In the genomic region with DNA sequence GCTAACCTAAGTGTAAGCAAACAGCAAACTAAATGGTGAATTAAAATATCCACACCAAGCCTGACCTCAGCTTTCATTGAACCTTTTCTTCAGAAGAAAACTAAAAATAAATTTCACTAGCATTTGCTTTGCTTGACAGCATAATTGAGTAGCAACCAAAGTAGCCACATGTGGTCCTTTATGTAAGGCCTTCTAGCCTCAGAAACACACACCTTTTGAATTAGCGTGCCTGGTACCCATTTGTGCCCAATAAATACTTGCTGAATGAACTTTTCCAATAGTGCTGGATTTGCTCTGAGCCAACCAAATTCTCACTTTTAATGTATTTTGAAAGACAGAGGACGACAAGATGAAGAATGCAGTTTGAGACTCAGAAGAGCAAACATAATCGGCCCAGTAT, we compare ENCODE assay signal across 8 cellular contexts. TPM values are rescaled to one million over a fixed set of nuclear protein-coding genes. Genes with fewer than 3 reads are reported as not detected.
A peak's percentile ranks its signal among the peaks of the same experiment; 100 is the strongest.
DNase-seq lines count a peak whose midpoint lies in the region; ATAC-seq and TF ChIP-seq lines count a peak whose summit lies in the region.

No MANE protein-coding gene starts in this region.

- H3K9ac ChIP-seq in DND-41 (ENCODE audit: low read depth, low read length) = peak overlapping the region; percentile 98
- peak overlapping the region; percentile 97 for H3K9ac ChIP-seq in neural cell (ENCODE audit: low read length)

- H3K27ac ChIP-seq in DND-41 (ENCODE audit: low read length) = peak overlapping the region; percentile 87; the same call in 1 of the 2 replicates
- H3K27ac ChIP-seq in neural cell (ENCODE audit: low read length) = peak overlapping the region; percentile 96

- H3K9me3 ChIP-seq in DND-41 (ENCODE audit: insufficient read depth, low read length, severe bottlenecking) (no peaks in the 10 kb centered on the region), neural cell (ENCODE audit: low read length) (no peaks in the 10 kb centered on the region)

- peak overlapping the region; percentile 87 for H3K4me2 ChIP-seq in DND-41 (ENCODE audit: insufficient read depth, low read length)
- H3K4me2 ChIP-seq in neural cell (ENCODE audit: low read length) = peak overlapping the region; percentile 96

- peak overlapping the region; percentile 54 to 75 for H3K4me3 ChIP-seq in DND-41 (ENCODE audit: low read depth in 1 of 2, low read length in 2 of 2)
- H3K4me3 ChIP-seq in choroid plexus epithelial cell (ENCODE audit: low read depth, low read length) = peak overlapping the region; percentile 83
- H3K4me3 ChIP-seq in neural cell (ENCODE audit: low read length) = peak overlapping the region; percentile 85

- H3K4me1 ChIP-seq in DND-41 (ENCODE audit: insufficient read depth, low read length) = peaks cover 67% of the 10 kb centered on the region

- H3K79me2 ChIP-seq in DND-41 (ENCODE audit: insufficient read depth, low read length) (peaks cover 97% of the 10 kb centered on the region), neural cell (replicated peaks; ENCODE audit: insufficient read depth, low read length) (peaks cover 88% of the 10 kb centered on the region)

- H3K27me3 ChIP-seq in DND-41 (ENCODE audit: insufficient read depth, low read length, poor library complexity) (no peaks in the 10 kb centered on the region), neural cell (ENCODE audit: insufficient read depth, low read depth, low read length) (no peaks in the 10 kb centered on the region)

- H3K9me2 ChIP-seq in neural cell (ENCODE audit: insufficient read depth, low read length) = no peaks in the 10 kb centered on the region

- TF ChIP-seq EP300 in neural cell (conservative IDR thresholded peaks at IDR 0.05; ENCODE audit: poor library complexity, severe bottlenecking) = no peak

- no peak for TF ChIP-seq RAD21 in neural cell (conservative IDR thresholded peaks at IDR 0.05)

- H2AFZ ChIP-seq in DND-41 (ENCODE audit: low read depth, low read length) (no peak overlapping the region), neural cell (ENCODE audit: low read depth, low read length) (no peak overlapping the region)

- TF ChIP-seq CTCF in DND-41 (IDR thresholded peaks at IDR 0.05; ENCODE audit: borderline replicate concordance, extremely low read depth, low read length, poor library complexity, severe bottlenecking) (no peak), choroid plexus epithelial cell (conservative IDR thresholded peaks at IDR 0.05; ENCODE audit: low read depth, low read length) (no peak), neural cell (IDR thresholded peaks at IDR 0.05; ENCODE audit: poor library complexity, severe bottlenecking) (no peak)

- H3K36me3 ChIP-seq in DND-41 (ENCODE audit: insufficient read depth, low read length) (peaks cover 17% of the 10 kb centered on the region), neural cell (ENCODE audit: insufficient read depth, low read length) (no peaks in the 10 kb centered on the region)

- no peaks in the 10 kb centered on the region for H3F3A ChIP-seq in neural cell (ENCODE audit: insufficient read depth, low read length, poor library complexity, severe bottlenecking)

- H4K20me1 ChIP-seq in DND-41 (ENCODE audit: insufficient read depth, low read length) = peaks cover 58% of the 10 kb centered on the region
- H4K20me1 ChIP-seq in neural cell (ENCODE audit: insufficient read depth) = peaks cover 10% of the 10 kb centered on the region

- no peak for ATAC-seq in DND-41 (ENCODE audit: insufficient read depth, low read depth)
- ATAC-seq in HG03139 (IDR thresholded peaks at IDR 0.05; ENCODE audit: unreplicated experiment) = no peak
- no peak for ATAC-seq in HG03432 (IDR thresholded peaks at IDR 0.05; ENCODE audit: unreplicated experiment)

- DNase-seq in DND-41 (no peak), NCI-H146 treated with DMSO at 0.1 percent for 48 hours (lab: John Stamatoyannopoulos, UW; ENCODE audit: unreplicated experiment) (peak; percentile 18), choroid plexus epithelial cell (ENCODE audit: low read depth) (peak; percentile 4), HuH-7.5 (ENCODE audit: low spot score) (no peak)
- no peak for DNase-seq in effector CD8-positive, alpha-beta T cell (lab: John Stamatoyannopoulos, UW)

TF ChIP-seq in neural cell, 6 proteins besides CTCF, POLR2A, EP300 and RAD21:
- TF ChIP-seq POLR2AphosphoS5 (IDR thresholded peaks at IDR 0.05) = peak; percentile 8
- TF ChIP-seq, protein P1, sequence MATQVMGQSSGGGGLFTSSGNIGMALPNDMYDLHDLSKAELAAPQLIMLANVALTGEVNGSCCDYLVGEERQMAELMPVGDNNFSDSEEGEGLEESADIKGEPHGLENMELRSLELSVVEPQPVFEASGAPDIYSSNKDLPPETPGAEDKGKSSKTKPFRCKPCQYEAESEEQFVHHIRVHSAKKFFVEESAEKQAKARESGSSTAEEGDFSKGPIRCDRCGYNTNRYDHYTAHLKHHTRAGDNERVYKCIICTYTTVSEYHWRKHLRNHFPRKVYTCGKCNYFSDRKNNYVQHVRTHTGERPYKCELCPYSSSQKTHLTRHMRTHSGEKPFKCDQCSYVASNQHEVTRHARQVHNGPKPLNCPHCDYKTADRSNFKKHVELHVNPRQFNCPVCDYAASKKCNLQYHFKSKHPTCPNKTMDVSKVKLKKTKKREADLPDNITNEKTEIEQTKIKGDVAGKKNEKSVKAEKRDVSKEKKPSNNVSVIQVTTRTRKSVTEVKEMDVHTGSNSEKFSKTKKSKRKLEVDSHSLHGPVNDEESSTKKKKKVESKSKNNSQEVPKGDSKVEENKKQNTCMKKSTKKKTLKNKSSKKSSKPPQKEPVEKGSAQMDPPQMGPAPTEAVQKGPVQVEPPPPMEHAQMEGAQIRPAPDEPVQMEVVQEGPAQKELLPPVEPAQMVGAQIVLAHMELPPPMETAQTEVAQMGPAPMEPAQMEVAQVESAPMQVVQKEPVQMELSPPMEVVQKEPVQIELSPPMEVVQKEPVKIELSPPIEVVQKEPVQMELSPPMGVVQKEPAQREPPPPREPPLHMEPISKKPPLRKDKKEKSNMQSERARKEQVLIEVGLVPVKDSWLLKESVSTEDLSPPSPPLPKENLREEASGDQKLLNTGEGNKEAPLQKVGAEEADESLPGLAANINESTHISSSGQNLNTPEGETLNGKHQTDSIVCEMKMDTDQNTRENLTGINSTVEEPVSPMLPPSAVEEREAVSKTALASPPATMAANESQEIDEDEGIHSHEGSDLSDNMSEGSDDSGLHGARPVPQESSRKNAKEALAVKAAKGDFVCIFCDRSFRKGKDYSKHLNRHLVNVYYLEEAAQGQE (IDR thresholded peaks at IDR 0.05; ENCODE audit: borderline replicate concordance) = no peak
- TF ChIP-seq SMC3 (conservative IDR thresholded peaks at IDR 0.05; ENCODE audit: poor library complexity) = no peak
- TF ChIP-seq TAF1 (IDR thresholded peaks at IDR 0.05; ENCODE audit: low read depth) = no peak
- peak; percentile 30 for TF ChIP-seq MXI1 (conservative IDR thresholded peaks at IDR 0.05; ENCODE audit: poor library complexity, severe bottlenecking)

RNA-seq across cellular contexts. Expression of a gene that starts 2.1 kb away (rescaled TPM):
- 23.4 and 27.5 TPM in 2 replicates for polyA plus RNA-seq in neural cell
- polyA minus RNA-seq in neural cell = 103 and 129 TPM in 2 replicates

Comparison
In these comparisons a context has a peak if more than half of its experiments do, and no peak if none do; other contexts are left out.
1. DNase-seq: peak in NCI-H146 treated with DMSO at 0.1 percent for 48 hours (single experiment) and choroid plexus epithelial cell (single experiment); none in DND-41 (single experiment), HuH-7.5 (single experiment) and effector CD8-positive, alpha-beta T cell (single experiment).
2. Peak in every context shown above with its lines, with median percentiles within 50 percentile points of each other: H3K4me3 ChIP-seq.